In genomic region chr21:33412832-33413519, GRCh38 we compare ENCODE assay signal across 12 cellular contexts. TPM values are rescaled to one million over a fixed set of nuclear protein-coding genes. Genes with fewer than 3 reads are reported as not detected.
A peak's percentile ranks its signal among the peaks of the same experiment; 100 is the strongest.
DNase-seq lines count a peak whose midpoint lies in the region; ATAC-seq, FAIRE-seq and TF ChIP-seq lines count a peak whose summit lies in the region.
"Had no signal": no experiment of that assay in that cellular context is flagged by ENCODE, and none has a peak within 500 bp of the region (broad histone marks: within the 10 kb centered on the region; RNA-seq: fewer than 3 reads in every experiment).

No MANE protein-coding gene starts in this region.

- DNase-seq in GM12891 (ENCODE audit: insufficient read length, low spot score) (no peak), mammary epithelial cell (peak; percentile 23), RPMI8226 (no peak), Ammon's horn (ENCODE audit: low spot score) (no peak), germinal center (ENCODE audit: low spot score) (no peak)
- DNase-seq: amygdala; NCI-H226; stimulated activated CD8-positive, alpha-beta memory T cell treated with anti-CD3 and anti-CD28 coated beads, Interleukin-4, amount 100 ng/mL, for 48 hours; T-helper 9 cell had no signal

- no peaks in the 10 kb centered on the region for H4K20me1 ChIP-seq in mammary epithelial cell (ENCODE audit: insufficient read depth, low read length)

- H3K79me2 ChIP-seq in mammary epithelial cell (ENCODE audit: insufficient read depth, low read length) = peaks cover 92% of the 10 kb centered on the region

- no peak for TF ChIP-seq EP300 in gastroesophageal sphincter (IDR thresholded peaks at IDR 0.05)

- FAIRE-seq in GM12891 (lab: Jason Lieb, UNC) = peak; percentile 48

- CTCF ChIA-PET in mammary epithelial cell (lab: Charles Lee; ENCODE audit: low non-redundant PET) = no interaction called here

- H3K27ac ChIP-seq in mammary epithelial cell (ENCODE audit: insufficient read depth, low read depth, low read length) (no peak overlapping the region), neutrophil (peak overlapping the region; percentile 100), gastroesophageal sphincter (peak overlapping the region in 1 of 4 donors; percentile 31)

- in situ Hi-C loops in mammary epithelial cell (cut with MboI; ENCODE audit: low sequenced_read_pairs in 2 of 2) = no loop called here

- BruUV-seq in mammary epithelial cell (replicated peaks; lab: Mats Ljungman, UMichigan) = no TSS peak

- H3K27me3 ChIP-seq in mammary epithelial cell (ENCODE audit: insufficient read depth, low read length) (no peaks in the 10 kb centered on the region), neutrophil (no peaks in the 10 kb centered on the region), gastroesophageal sphincter (no peaks in the 10 kb centered on the region)

- H3K4me1 ChIP-seq in mammary epithelial cell (ENCODE audit: insufficient read depth, low read length) = peaks cover 12% of the 10 kb centered on the region
- peaks cover 46 to 68% of the 10 kb centered on the region in 2 experiments for H3K4me1 ChIP-seq in neutrophil (ENCODE audit: control insufficient read depth in 1 of 2, insufficient read depth in 1 of 2, low read depth in 1 of 2, low read length in 1 of 2)
- peaks cover 0 to 55% (median 7%) of the 10 kb centered on the region in 3 donors for H3K4me1 ChIP-seq in gastroesophageal sphincter

- no peak overlapping the region for H3K4me2 ChIP-seq in mammary epithelial cell (ENCODE audit: insufficient read depth, low read depth, low read length)

- H3K4me3 ChIP-seq in mammary epithelial cell (replicated peaks in 1 of 3; ENCODE audit: insufficient read depth in 1 of 3, low read depth in 2 of 3, low read length in 3 of 3) = no peak overlapping the region
- peak overlapping the region in 1 of 2 experiments; percentile 5 for H3K4me3 ChIP-seq in neutrophil (ENCODE audit: low read depth in 1 of 2, low read length in 1 of 2)
- H3K4me3 ChIP-seq in gastroesophageal sphincter = no peak overlapping the region

- intact Hi-C loops in mammary epithelial cell (cut with micrococcal nuclease) = no loop called here

- no peak overlapping the region for H3K9ac ChIP-seq in mammary epithelial cell (ENCODE audit: insufficient read depth, low read length)

- no peaks in the 10 kb centered on the region for H3K9me3 ChIP-seq in mammary epithelial cell (replicated peaks; ENCODE audit: insufficient read depth, low read length)
- no peaks in the 10 kb centered on the region for H3K9me3 ChIP-seq in neutrophil
- no peaks in the 10 kb centered on the region for H3K9me3 ChIP-seq in gastroesophageal sphincter

- TF ChIP-seq POLR2A in GM12891 (IDR thresholded peaks at IDR 0.05; ENCODE audit: low read depth, low read length) = 0 out of 2 replicates have a peak, but pooled peaks have one; percentile 26
- no peak for TF ChIP-seq POLR2A in gastroesophageal sphincter (IDR thresholded peaks at IDR 0.05)

- H3K36me3 ChIP-seq in mammary epithelial cell (ENCODE audit: insufficient read depth, low read length) (peaks cover 33% of the 10 kb centered on the region), neutrophil (peaks cover 86% of the 10 kb centered on the region), gastroesophageal sphincter (peaks cover 0 to 55% of the 10 kb centered on the region in 2 donors)

- dilution Hi-C loops in mammary epithelial cell (cut with HindIII; ENCODE audit: low sequenced_read_pairs) = no loop called here

- H2AFZ ChIP-seq in mammary epithelial cell (ENCODE audit: low read depth, low read length) = no peak overlapping the region

- ATAC-seq in HG02852 (IDR thresholded peaks at IDR 0.05; ENCODE audit: unreplicated experiment) = peak; percentile 55
- no peak for ATAC-seq in gastroesophageal sphincter

- 96% methylated on average over 9 of the region's 9 CpGs for WGBS in mammary epithelial cell (ENCODE audit: low coverage, missing lambda C conversion rate)
- WGBS in gastroesophageal sphincter (ENCODE audit: low coverage in 1 of 2), 2 donors = 45 to 70% methylated on average over 5 to 6 of the region's 9 CpGs

- TF ChIP-seq CTCF in mammary epithelial cell (conservative IDR thresholded peaks at IDR 0.05 in 1 of 2, IDR thresholded peaks at IDR 0.05 in 1 of 2; ENCODE audit: extremely low read depth in 1 of 2, insufficient read depth in 1 of 2, low read depth in 1 of 2, low read length in 2 of 2) (no peak), neutrophil (IDR thresholded peaks at IDR 0.05) (no peak), gastroesophageal sphincter (IDR thresholded peaks at IDR 0.05) (no peak)

TF ChIP-seq in GM12891, 5 proteins besides CTCF, POLR2A, EP300 and RAD21:
- TF ChIP-seq TAF1 (IDR thresholded peaks at IDR 0.05; ENCODE audit: low read depth, low read length) (no peak), PAX5 (IDR thresholded peaks at IDR 0.05; ENCODE audit: insufficient read depth, low read length, severe bottlenecking) (no peak), POU2F2 (IDR thresholded peaks at IDR 0.05; ENCODE audit: low read depth, low read length) (no peak), SPI1 (IDR thresholded peaks at IDR 0.05; ENCODE audit: low read depth, low read length) (no peak), POLR2AphosphoS5 (IDR thresholded peaks at IDR 0.05; ENCODE audit: low read depth, low read length) (no peak)

RNA-seq across cellular contexts. Expression of gene IFNGR2, which starts 9.8 kb away (rescaled TPM):
- 46.4 TPM for polyA plus RNA-seq in GM12891 (2012; ENCODE audit: low read depth, missing spikeins)
- total RNA-seq in mammary epithelial cell (100 to 1,000 TPM in 1 of 2 donors, 10 to 100 TPM in 1; 63.3 to 104 TPM), gastroesophageal sphincter (10 to 100 TPM; 19.6 to 53.7 (median 41.1) TPM)
- 93.1 TPM for polyA plus RNA-seq in mammary epithelial cell
- 92.8 TPM for polyA minus RNA-seq in mammary epithelial cell
